Comparison of ENCODE assay signal across 2 cellular contexts in genomic region chr10:68318331-68319059, GRCh38.
TF ChIP-seq lines count a peak whose summit lies in the region.

No MANE protein-coding gene starts in this region.

TF ChIP-seq in K562, 482 proteins besides CTCF, POLR2A, EP300 and RAD21:
- peak; percentile 30; the same call in 1 of the 2 replicates for TF ChIP-seq RFX1 (IDR thresholded peaks at IDR 0.05)
- TF ChIP-seq, protein P1, sequence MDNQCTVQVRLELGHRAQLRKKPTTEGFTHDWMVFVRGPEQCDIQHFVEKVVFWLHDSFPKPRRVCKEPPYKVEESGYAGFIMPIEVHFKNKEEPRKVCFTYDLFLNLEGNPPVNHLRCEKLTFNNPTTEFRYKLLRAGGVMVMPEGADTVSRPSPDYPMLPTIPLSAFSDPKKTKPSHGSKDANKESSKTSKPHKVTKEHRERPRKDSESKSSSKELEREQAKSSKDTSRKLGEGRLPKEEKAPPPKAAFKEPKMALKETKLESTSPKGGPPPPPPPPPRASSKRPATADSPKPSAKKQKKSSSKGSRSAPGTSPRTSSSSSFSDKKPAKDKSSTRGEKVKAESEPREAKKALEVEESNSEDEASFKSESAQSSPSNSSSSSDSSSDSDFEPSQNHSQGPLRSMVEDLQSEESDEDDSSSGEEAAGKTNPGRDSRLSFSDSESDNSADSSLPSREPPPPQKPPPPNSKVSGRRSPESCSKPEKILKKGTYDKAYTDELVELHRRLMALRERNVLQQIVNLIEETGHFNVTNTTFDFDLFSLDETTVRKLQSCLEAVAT (IDR thresholded peaks at IDR 0.05) = no peak
TF ChIP-seq in K562: peak in this region for 1.

TF ChIP-seq in HepG2, 621 proteins besides CTCF, POLR2A, EP300 and RAD21 (continues in another document):
- TF ChIP-seq KLF12 (CRISPR knock-in tag; IDR thresholded peaks at IDR 0.05; ENCODE audit: borderline replicate concordance) (no peak), MAF1 (CRISPR knock-in tag; IDR thresholded peaks at IDR 0.05; ENCODE audit: borderline replicate concordance) (no peak), SPEN (CRISPR knock-in tag; IDR thresholded peaks at IDR 0.05; ENCODE audit: low read depth) (no peak), CSRNP2 (CRISPR knock-in tag; conservative IDR thresholded peaks at IDR 0.05; ENCODE audit: low read depth) (no peak), HNF1B (CRISPR knock-in tag; IDR thresholded peaks at IDR 0.05) (no peak), SP4 (CRISPR knock-in tag; IDR thresholded peaks at IDR 0.05) (no peak), ZNF512B (CRISPR knock-in tag; IDR thresholded peaks at IDR 0.05; ENCODE audit: borderline replicate concordance) (no peak), ZC3H13 (CRISPR knock-in tag; IDR thresholded peaks at IDR 0.05) (no peak), ZNF703 (CRISPR knock-in tag; IDR thresholded peaks at IDR 0.05; ENCODE audit: borderline replicate concordance) (no peak), MLX (CRISPR knock-in tag; IDR thresholded peaks at IDR 0.05) (no peak), ZBTB38 (CRISPR knock-in tag; IDR thresholded peaks at IDR 0.05) (no peak), PCBP1 (IDR thresholded peaks at IDR 0.05; ENCODE audit: borderline replicate concordance, low read depth, low read length) (no peak), ZNF383 (CRISPR knock-in tag; IDR thresholded peaks at IDR 0.05; ENCODE audit: borderline replicate concordance) (no peak), ZNF709 (CRISPR knock-in tag; IDR thresholded peaks at IDR 0.05) (no peak), SMARCC2 (IDR thresholded peaks at IDR 0.05) (no peak), ZNF260 (CRISPR knock-in tag; IDR thresholded peaks at IDR 0.05; ENCODE audit: borderline replicate concordance, low read depth) (no peak), ZSCAN30 (CRISPR knock-in tag; IDR thresholded peaks at IDR 0.05) (no peak), MYNN (CRISPR knock-in tag; IDR thresholded peaks at IDR 0.05; ENCODE audit: low read depth) (no peak), ZNF317 (CRISPR knock-in tag; IDR thresholded peaks at IDR 0.05) (no peak), FOSL2 (CRISPR knock-in tag; IDR thresholded peaks at IDR 0.05) (0 out of 2 replicates have a peak, but pooled peaks have one; percentile 6), HNF4A (CRISPR knock-in tag; IDR thresholded peaks at IDR 0.05) (peak; percentile 77), MLXIP (CRISPR knock-in tag; IDR thresholded peaks at IDR 0.05; ENCODE audit: borderline replicate concordance) (no peak), ZNF10 (CRISPR knock-in tag; IDR thresholded peaks at IDR 0.05; ENCODE audit: borderline replicate concordance, low read depth) (no peak), CEBPB (IDR thresholded peaks at IDR 0.05; ENCODE audit: borderline replicate concordance, low read depth, low read length) (peak; percentile 73), NCOA2 (CRISPR knock-in tag; IDR thresholded peaks at IDR 0.05) (no peak), ZNF160 (CRISPR knock-in tag; IDR thresholded peaks at IDR 0.05) (no peak), NCOA1 (CRISPR knock-in tag; IDR thresholded peaks at IDR 0.05) (no peak), ZNF451 (CRISPR knock-in tag; IDR thresholded peaks at IDR 0.05) (no peak), GATAD2A (CRISPR knock-in tag; IDR thresholded peaks at IDR 0.05) (0 out of 2 replicates have a peak, but pooled peaks have one; percentile 8), HOXA7 (CRISPR knock-in tag; IDR thresholded peaks at IDR 0.05) (no peak), ZNF549 (CRISPR knock-in tag; IDR thresholded peaks at IDR 0.05) (no peak), JARID2 (CRISPR knock-in tag; IDR thresholded peaks at IDR 0.05; ENCODE audit: insufficient replicate concordance) (no peak), NFE2 (CRISPR knock-in tag; IDR thresholded peaks at IDR 0.05) (no peak), NR2F2 (IDR thresholded peaks at IDR 0.05; ENCODE audit: borderline replicate concordance, low read depth) (no peak), TBX2 (CRISPR knock-in tag; IDR thresholded peaks at IDR 0.05; ENCODE audit: borderline replicate concordance) (no peak), RARA (CRISPR knock-in tag; IDR thresholded peaks at IDR 0.05) (no peak), HMG20A (CRISPR knock-in tag; IDR thresholded peaks at IDR 0.05; ENCODE audit: borderline replicate concordance) (no peak)
- TF ChIP-seq, protein P2, sequence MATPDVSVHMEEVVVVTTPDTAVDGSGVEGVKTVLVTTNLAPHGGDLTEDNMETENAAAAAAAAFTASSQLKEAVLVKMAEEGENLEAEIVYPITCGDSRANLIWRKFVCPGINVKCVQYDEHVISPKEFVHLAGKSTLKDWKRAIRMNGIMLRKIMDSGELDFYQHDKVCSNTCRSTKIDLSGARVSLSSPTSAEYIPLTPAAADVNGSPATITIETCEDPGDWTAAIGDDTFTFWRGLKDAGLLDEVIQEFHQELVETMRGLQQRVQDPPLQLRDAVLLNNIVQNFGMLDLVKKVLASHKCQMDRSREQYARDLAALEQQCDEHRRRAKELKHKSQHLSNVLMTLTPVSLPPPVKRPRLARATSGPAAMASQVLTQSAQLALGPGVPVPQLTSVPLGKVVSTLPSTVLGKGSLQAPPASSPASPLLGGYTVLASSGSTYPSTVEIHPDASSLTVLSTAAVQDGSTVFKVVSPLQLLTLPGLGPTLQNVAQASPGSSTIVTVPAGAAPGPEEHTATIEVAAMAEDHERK (CRISPR knock-in tag; IDR thresholded peaks at IDR 0.05; ENCODE audit: low read depth) = no peak
- TF ChIP-seq, protein P3, sequence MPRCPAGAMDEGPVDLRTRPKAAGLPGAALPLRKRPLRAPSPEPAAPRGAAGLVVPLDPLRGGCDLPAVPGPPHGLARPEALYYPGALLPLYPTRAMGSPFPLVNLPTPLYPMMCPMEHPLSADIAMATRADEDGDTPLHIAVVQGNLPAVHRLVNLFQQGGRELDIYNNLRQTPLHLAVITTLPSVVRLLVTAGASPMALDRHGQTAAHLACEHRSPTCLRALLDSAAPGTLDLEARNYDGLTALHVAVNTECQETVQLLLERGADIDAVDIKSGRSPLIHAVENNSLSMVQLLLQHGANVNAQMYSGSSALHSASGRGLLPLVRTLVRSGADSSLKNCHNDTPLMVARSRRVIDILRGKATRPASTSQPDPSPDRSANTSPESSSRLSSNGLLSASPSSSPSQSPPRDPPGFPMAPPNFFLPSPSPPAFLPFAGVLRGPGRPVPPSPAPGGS (CRISPR knock-in tag; IDR thresholded peaks at IDR 0.05) = no peak
- TF ChIP-seq, protein P4, sequence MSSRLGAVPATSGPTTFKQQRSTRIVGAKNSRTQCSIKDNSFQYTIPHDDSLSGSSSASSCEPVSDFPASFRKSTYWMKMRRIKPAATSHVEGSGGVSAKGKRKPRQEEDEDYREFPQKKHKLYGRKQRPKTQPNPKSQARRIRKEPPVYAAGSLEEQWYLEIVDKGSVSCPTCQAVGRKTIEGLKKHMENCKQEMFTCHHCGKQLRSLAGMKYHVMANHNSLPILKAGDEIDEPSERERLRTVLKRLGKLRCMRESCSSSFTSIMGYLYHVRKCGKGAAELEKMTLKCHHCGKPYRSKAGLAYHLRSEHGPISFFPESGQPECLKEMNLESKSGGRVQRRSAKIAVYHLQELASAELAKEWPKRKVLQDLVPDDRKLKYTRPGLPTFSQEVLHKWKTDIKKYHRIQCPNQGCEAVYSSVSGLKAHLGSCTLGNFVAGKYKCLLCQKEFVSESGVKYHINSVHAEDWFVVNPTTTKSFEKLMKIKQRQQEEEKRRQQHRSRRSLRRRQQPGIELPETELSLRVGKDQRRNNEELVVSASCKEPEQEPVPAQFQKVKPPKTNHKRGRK (CRISPR knock-in tag; IDR thresholded peaks at IDR 0.05) = peak; percentile 98
- TF ChIP-seq, protein P5, sequence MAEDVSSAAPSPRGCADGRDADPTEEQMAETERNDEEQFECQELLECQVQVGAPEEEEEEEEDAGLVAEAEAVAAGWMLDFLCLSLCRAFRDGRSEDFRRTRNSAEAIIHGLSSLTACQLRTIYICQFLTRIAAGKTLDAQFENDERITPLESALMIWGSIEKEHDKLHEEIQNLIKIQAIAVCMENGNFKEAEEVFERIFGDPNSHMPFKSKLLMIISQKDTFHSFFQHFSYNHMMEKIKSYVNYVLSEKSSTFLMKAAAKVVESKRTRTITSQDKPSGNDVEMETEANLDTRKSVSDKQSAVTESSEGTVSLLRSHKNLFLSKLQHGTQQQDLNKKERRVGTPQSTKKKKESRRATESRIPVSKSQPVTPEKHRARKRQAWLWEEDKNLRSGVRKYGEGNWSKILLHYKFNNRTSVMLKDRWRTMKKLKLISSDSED (CRISPR knock-in tag; IDR thresholded peaks at IDR 0.05) = no peak
- TF ChIP-seq, protein P6, sequence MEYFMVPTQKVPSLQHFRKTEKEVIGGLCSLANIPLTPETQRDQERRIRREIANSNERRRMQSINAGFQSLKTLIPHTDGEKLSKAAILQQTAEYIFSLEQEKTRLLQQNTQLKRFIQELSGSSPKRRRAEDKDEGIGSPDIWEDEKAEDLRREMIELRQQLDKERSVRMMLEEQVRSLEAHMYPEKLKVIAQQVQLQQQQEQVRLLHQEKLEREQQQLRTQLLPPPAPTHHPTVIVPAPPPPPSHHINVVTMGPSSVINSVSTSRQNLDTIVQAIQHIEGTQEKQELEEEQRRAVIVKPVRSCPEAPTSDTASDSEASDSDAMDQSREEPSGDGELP (IDR thresholded peaks at IDR 0.05; ENCODE audit: borderline replicate concordance, low read depth) = 0 out of 2 replicates have a peak, but pooled peaks have one; percentile 10
- TF ChIP-seq, protein P7, sequence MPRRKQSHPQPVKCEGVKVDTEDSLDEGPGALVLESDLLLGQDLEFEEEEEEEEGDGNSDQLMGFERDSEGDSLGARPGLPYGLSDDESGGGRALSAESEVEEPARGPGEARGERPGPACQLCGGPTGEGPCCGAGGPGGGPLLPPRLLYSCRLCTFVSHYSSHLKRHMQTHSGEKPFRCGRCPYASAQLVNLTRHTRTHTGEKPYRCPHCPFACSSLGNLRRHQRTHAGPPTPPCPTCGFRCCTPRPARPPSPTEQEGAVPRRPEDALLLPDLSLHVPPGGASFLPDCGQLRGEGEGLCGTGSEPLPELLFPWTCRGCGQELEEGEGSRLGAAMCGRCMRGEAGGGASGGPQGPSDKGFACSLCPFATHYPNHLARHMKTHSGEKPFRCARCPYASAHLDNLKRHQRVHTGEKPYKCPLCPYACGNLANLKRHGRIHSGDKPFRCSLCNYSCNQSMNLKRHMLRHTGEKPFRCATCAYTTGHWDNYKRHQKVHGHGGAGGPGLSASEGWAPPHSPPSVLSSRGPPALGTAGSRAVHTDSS (CRISPR knock-in tag; conservative IDR thresholded peaks at IDR 0.05) = no peak
